Comparison of ENCODE assay signal across 28 cellular contexts in the genomic region with DNA sequence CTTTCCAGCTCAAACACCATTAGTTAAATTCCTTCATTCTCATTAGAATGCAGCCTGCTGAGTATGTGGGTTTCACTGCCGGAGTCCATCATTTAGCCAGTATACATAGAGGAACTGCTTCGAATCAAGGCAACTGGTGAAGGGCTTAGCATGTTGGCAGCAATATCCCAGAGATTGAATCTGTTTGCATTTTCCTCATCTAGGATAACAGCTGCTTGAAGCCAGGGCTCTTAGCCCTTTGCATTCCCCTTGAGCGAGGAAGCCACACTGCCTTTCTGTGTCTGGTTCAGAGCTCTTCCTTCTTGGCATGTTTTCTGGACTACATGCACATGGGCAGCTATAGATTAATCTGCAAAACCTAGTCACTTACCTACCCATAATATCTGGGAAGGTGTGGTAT. TPM values are rescaled to one million over a fixed set of nuclear protein-coding genes. Genes with fewer than 3 reads are reported as not detected.
"Had no signal": no experiment of that assay in that cellular context is flagged by ENCODE, and none has a peak within 500 bp of the region (broad histone marks: within the 10 kb centered on the region; RNA-seq: fewer than 3 reads in every experiment).

No MANE protein-coding gene starts in this region.

- DNase-seq: activated CD4-positive, alpha-beta T cell treated with anti-CD3 and anti-CD28 coated beads for 4 hours; activated CD8-positive, alpha-beta memory T cell treated with anti-CD3 and anti-CD28 coated beads, Interleukin-2, amount 50 U/mL, for 4 hours; activated CD8-positive, alpha-beta T cell treated with anti-CD3 and anti-CD28 coated beads for 36 hours; activated gamma-delta T cell treated with Interleukin-2 at 50 U/mL for 16 hours; activated naive CD4-positive, alpha-beta T cell treated with anti-CD3 and anti-CD28 coated beads, Interleukin-2, amount 50 U/mL, for 16 hours; activated naive CD8-positive, alpha-beta T cell treated with anti-CD3 and anti-CD28 coated beads, Interleukin-2, amount 10 ng/mL, durations not matched to agents 7 days and 5 days; adrenal gland; anterior cingulate cortex; caudate nucleus; KG1; NCI-H1092; NCI-H1417; NCI-H1930; NCI-H2171 treated with DMSO at 0.1 percent for 48 hours; NCI-H226; NCI-H526; NCI-H774; SIG-M5; T-helper 2 cell; T1000; WERI-Rb-1 had no signal

- H3K27ac Mint-ChIP-seq: activated CD8-positive, alpha-beta T cell treated with anti-CD3 and anti-CD28 coated beads for 36 hours; activated naive CD8-positive, alpha-beta T cell treated with anti-CD3 and anti-CD28 coated beads, Interleukin-2, amount 10 ng/mL, durations not matched to agents 7 days and 5 days; activated T-helper 1 cell treated with anti-CD3 and anti-CD28 coated beads, Interleukin-12 subunit alpha, Interleukin-12 subunit beta, Interleukin-2, Interleukin-4 antibody, amounts not matched to agents 30 ng/mL and 10 ng/mL and 1 ng/mL, durations not matched to agents 14 hours and 24 hours and 36 hours had no signal

- H3K9me3 Mint-ChIP-seq: activated CD8-positive, alpha-beta T cell treated with anti-CD3 and anti-CD28 coated beads for 36 hours; activated naive CD8-positive, alpha-beta T cell treated with anti-CD3 and anti-CD28 coated beads, Interleukin-2, amount 10 ng/mL, durations not matched to agents 7 days and 5 days; activated T-helper 1 cell treated with anti-CD3 and anti-CD28 coated beads, Interleukin-12 subunit alpha, Interleukin-12 subunit beta, Interleukin-2, Interleukin-4 antibody, amounts not matched to agents 30 ng/mL and 10 ng/mL and 1 ng/mL, durations not matched to agents 14 hours and 24 hours and 36 hours had no signal

- ATAC-seq: activated CD4-positive, CD25-positive, alpha-beta regulatory T cell treated with anti-CD3 and anti-CD28 coated beads, Interleukin-2, amount 50 U/mL, for 24 hours; activated CD8-positive, alpha-beta T cell treated with anti-CD3 and anti-CD28 coated beads for 36 hours had no signal

- H3K4me3 ChIP-seq: adrenal gland had no signal

- H3K27me3 Mint-ChIP-seq: activated CD8-positive, alpha-beta T cell treated with anti-CD3 and anti-CD28 coated beads for 36 hours; activated naive CD8-positive, alpha-beta T cell treated with anti-CD3 and anti-CD28 coated beads, Interleukin-2, amount 10 ng/mL, durations not matched to agents 7 days and 5 days had no signal

- H3K27ac ChIP-seq: adrenal gland, WERI-Rb-1 had no signal

- H3K27me3 ChIP-seq: adrenal gland had no signal

- H3K4me3 Mint-ChIP-seq: activated CD8-positive, alpha-beta T cell treated with anti-CD3 and anti-CD28 coated beads for 36 hours; activated naive CD8-positive, alpha-beta T cell treated with anti-CD3 and anti-CD28 coated beads, Interleukin-2, amount 10 ng/mL, durations not matched to agents 7 days and 5 days; activated T-helper 1 cell treated with anti-CD3 and anti-CD28 coated beads, Interleukin-12 subunit alpha, Interleukin-12 subunit beta, Interleukin-2, Interleukin-4 antibody, amounts not matched to agents 30 ng/mL and 10 ng/mL and 1 ng/mL, durations not matched to agents 14 hours and 24 hours and 36 hours had no signal

- H3K9me3 ChIP-seq: adrenal gland had no signal

RNA-seq across cellular contexts. Expression of a gene that starts 14.6 kb away (rescaled TPM):
- total RNA-seq: activated CD8-positive, alpha-beta T cell treated with anti-CD3 and anti-CD28 coated beads for 36 hours; activated naive CD8-positive, alpha-beta T cell treated with anti-CD3 and anti-CD28 coated beads, Interleukin-2, amount 10 ng/mL, durations not matched to agents 7 days and 5 days; activated T-helper 1 cell treated with anti-CD3 and anti-CD28 coated beads, Interleukin-12 subunit alpha, Interleukin-12 subunit beta, Interleukin-2, Interleukin-4 antibody, amounts not matched to agents 30 ng/mL and 10 ng/mL and 1 ng/mL, durations not matched to agents 14 hours and 24 hours and 36 hours; adrenal gland; LHCN-M2; M059J; NCI-H460; OCI-LY7; RPMI7951 had no signal
- polyA plus RNA-seq: adrenal gland had no signal
